In the genomic region with DNA sequence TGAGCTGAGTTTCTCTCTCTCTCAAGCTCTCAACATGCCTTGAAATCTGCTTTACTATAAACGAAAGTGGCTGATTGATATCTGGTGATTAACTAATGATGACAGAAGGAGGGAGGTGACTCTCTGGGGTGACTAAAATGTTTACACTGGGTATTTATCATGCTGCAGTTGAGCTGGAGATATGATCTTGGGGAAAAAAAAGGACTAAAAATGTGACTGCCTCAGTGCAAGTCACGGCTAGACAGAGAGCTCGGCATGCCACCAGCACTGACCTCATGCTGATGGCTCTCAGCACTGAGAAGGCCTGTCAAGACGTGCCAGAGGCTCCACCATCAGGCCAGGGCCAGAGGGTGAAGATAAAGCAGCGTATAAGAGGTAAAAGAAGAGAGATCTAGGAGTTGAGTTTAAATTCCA, we compare ENCODE assay signal across 1 cellular context.
TF ChIP-seq lines count a peak whose summit lies in the region.

No MANE protein-coding gene starts in this region.

TF ChIP-seq in HEK293, 187 proteins besides CTCF, POLR2A, EP300 and RAD21 (continued from another document and continues in another):
- TF ChIP-seq, protein P1, sequence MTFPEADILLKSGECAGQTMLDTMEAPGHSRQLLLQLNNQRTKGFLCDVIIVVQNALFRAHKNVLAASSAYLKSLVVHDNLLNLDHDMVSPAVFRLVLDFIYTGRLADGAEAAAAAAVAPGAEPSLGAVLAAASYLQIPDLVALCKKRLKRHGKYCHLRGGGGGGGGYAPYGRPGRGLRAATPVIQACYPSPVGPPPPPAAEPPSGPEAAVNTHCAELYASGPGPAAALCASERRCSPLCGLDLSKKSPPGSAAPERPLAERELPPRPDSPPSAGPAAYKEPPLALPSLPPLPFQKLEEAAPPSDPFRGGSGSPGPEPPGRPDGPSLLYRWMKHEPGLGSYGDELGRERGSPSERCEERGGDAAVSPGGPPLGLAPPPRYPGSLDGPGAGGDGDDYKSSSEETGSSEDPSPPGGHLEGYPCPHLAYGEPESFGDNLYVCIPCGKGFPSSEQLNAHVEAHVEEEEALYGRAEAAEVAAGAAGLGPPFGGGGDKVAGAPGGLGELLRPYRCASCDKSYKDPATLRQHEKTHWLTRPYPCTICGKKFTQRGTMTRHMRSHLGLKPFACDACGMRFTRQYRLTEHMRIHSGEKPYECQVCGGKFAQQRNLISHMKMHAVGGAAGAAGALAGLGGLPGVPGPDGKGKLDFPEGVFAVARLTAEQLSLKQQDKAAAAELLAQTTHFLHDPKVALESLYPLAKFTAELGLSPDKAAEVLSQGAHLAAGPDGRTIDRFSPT (tag by site-specific recombination; IDR thresholded peaks at IDR 0.05) = peak; percentile 80
- peak; percentile 86 for TF ChIP-seq ZSCAN30 (tag by site-specific recombination; IDR thresholded peaks at IDR 0.05)
- TF ChIP-seq, protein P2, sequence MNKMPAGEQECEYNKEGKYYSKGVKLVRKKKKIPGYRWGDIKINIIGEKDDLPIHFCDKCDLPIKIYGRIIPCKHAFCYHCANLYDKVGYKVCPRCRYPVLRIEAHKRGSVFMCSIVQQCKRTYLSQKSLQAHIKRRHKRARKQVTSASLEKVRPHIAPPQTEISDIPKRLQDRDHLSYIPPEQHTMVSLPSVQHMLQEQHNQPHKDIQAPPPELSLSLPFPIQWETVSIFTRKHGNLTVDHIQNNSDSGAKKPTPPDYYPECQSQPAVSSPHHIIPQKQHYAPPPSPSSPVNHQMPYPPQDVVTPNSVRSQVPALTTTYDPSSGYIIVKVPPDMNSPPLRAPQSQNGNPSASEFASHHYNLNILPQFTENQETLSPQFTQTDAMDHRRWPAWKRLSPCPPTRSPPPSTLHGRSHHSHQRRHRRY (tag by site-specific recombination; IDR thresholded peaks at IDR 0.05) = no peak
- 0 out of 2 replicates have a peak, but pooled peaks have one; percentile 44 for TF ChIP-seq ZNF10 (tag by site-specific recombination; IDR thresholded peaks at IDR 0.05)
- TF ChIP-seq ZNF350 (tag by site-specific recombination; IDR thresholded peaks at IDR 0.05) = no peak
- TF ChIP-seq, protein P3, sequence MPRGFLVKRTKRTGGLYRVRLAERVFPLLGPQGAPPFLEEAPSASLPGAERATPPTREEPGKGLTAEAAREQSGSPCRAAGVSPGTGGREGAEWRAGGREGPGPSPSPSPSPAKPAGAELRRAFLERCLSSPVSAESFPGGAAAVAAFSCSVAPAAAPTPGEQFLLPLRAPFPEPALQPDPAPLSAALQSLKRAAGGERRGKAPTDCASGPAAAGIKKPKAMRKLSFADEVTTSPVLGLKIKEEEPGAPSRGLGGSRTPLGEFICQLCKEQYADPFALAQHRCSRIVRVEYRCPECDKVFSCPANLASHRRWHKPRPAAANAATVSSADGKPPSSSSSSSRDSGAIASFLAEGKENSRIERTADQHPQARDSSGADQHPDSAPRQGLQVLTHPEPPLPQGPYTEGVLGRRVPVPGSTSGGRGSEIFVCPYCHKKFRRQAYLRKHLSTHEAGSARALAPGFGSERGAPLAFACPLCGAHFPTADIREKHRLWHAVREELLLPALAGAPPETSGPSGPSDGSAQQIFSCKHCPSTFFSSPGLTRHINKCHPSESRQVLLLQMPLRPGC (tag by site-specific recombination; IDR thresholded peaks at IDR 0.05) = peak; percentile 94
- no peak for TF ChIP-seq ZNF791 (tag by site-specific recombination; IDR thresholded peaks at IDR 0.05)
- TF ChIP-seq ZNF585B (tag by site-specific recombination; IDR thresholded peaks at IDR 0.05) = no peak
- TF ChIP-seq ZNF555 (tag by site-specific recombination; conservative IDR thresholded peaks at IDR 0.05) = no peak
- TF ChIP-seq ZNF266 (tag by site-specific recombination; IDR thresholded peaks at IDR 0.05; ENCODE audit: low read depth) = no peak
- TF ChIP-seq ZSCAN23 (tag by site-specific recombination; IDR thresholded peaks at IDR 0.05) = no peak
- TF ChIP-seq ZNF660 (tag by site-specific recombination; IDR thresholded peaks at IDR 0.05) = peak; percentile 94
- no peak for TF ChIP-seq ZBTB48 (tag by site-specific recombination; IDR thresholded peaks at IDR 0.05)
- no peak for TF ChIP-seq ZNF670 (tag by site-specific recombination; IDR thresholded peaks at IDR 0.05; ENCODE audit: low read depth)
- TF ChIP-seq OSR2 (tag by site-specific recombination; IDR thresholded peaks at IDR 0.05) = peak; percentile 86
- TF ChIP-seq HOXA7 (CRISPR knock-in tag; IDR thresholded peaks at IDR 0.05; ENCODE audit: borderline replicate concordance) = no peak
- TF ChIP-seq IKZF3 (tag by site-specific recombination; IDR thresholded peaks at IDR 0.05) = peak; percentile 65
- TF ChIP-seq ZNF777 (tag by site-specific recombination; IDR thresholded peaks at IDR 0.05; ENCODE audit: borderline replicate concordance) = no peak
- no peak for TF ChIP-seq ZNF529 (tag by site-specific recombination; IDR thresholded peaks at IDR 0.05; ENCODE audit: insufficient replicate concordance)
- TF ChIP-seq ZNF23 (tag by site-specific recombination; IDR thresholded peaks at IDR 0.05; ENCODE audit: borderline replicate concordance) = no peak
- no peak for TF ChIP-seq YY2 (tag by site-specific recombination; IDR thresholded peaks at IDR 0.05)
- TF ChIP-seq, protein P4, sequence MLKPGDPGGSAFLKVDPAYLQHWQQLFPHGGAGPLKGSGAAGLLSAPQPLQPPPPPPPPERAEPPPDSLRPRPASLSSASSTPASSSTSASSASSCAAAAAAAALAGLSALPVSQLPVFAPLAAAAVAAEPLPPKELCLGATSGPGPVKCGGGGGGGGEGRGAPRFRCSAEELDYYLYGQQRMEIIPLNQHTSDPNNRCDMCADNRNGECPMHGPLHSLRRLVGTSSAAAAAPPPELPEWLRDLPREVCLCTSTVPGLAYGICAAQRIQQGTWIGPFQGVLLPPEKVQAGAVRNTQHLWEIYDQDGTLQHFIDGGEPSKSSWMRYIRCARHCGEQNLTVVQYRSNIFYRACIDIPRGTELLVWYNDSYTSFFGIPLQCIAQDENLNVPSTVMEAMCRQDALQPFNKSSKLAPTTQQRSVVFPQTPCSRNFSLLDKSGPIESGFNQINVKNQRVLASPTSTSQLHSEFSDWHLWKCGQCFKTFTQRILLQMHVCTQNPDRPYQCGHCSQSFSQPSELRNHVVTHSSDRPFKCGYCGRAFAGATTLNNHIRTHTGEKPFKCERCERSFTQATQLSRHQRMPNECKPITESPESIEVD (tag by site-specific recombination; IDR thresholded peaks at IDR 0.05) = peak; percentile 93
- TF ChIP-seq ZNF292 (tag by site-specific recombination; IDR thresholded peaks at IDR 0.05; ENCODE audit: borderline replicate concordance, low read depth) = no peak
- no peak for TF ChIP-seq ZNF596 (tag by site-specific recombination; IDR thresholded peaks at IDR 0.05)
- TF ChIP-seq, protein P5, sequence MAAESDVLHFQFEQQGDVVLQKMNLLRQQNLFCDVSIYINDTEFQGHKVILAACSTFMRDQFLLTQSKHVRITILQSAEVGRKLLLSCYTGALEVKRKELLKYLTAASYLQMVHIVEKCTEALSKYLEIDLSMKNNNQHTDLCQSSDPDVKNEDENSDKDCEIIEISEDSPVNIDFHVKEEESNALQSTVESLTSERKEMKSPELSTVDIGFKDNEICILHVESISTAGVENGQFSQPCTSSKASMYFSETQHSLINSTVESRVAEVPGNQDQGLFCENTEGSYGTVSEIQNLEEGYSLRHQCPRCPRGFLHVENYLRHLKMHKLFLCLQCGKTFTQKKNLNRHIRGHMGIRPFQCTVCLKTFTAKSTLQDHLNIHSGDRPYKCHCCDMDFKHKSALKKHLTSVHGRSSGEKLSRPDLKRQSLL (tag by site-specific recombination; IDR thresholded peaks at IDR 0.05) = no peak; the same call in 1 of the 2 replicates
- TF ChIP-seq ZNF155 (tag by site-specific recombination; IDR thresholded peaks at IDR 0.05) = no peak
- TF ChIP-seq, protein P6, sequence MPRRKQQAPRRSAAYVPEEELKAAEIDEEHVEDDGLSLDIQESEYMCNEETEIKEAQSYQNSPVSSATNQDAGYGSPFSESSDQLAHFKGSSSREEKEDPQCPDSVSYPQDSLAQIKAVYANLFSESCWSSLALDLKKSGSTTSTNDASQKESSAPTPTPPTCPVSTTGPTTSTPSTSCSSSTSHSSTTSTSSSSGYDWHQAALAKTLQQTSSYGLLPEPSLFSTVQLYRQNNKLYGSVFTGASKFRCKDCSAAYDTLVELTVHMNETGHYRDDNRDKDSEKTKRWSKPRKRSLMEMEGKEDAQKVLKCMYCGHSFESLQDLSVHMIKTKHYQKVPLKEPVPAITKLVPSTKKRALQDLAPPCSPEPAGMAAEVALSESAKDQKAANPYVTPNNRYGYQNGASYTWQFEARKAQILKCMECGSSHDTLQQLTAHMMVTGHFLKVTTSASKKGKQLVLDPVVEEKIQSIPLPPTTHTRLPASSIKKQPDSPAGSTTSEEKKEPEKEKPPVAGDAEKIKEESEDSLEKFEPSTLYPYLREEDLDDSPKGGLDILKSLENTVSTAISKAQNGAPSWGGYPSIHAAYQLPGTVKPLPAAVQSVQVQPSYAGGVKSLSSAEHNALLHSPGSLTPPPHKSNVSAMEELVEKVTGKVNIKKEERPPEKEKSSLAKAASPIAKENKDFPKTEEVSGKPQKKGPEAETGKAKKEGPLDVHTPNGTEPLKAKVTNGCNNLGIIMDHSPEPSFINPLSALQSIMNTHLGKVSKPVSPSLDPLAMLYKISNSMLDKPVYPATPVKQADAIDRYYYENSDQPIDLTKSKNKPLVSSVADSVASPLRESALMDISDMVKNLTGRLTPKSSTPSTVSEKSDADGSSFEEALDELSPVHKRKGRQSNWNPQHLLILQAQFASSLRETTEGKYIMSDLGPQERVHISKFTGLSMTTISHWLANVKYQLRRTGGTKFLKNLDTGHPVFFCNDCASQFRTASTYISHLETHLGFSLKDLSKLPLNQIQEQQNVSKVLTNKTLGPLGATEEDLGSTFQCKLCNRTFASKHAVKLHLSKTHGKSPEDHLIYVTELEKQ (tag by site-specific recombination; IDR thresholded peaks at IDR 0.05; ENCODE audit: borderline replicate concordance) = peak; percentile 83; the same call in 1 of the 2 replicates
- no peak for TF ChIP-seq ZBTB1 (tag by site-specific recombination; IDR thresholded peaks at IDR 0.05)
- no peak for TF ChIP-seq ZNF223 (tag by site-specific recombination; IDR thresholded peaks at IDR 0.05)
- TF ChIP-seq KLF7 (tag by site-specific recombination; IDR thresholded peaks at IDR 0.05; ENCODE audit: borderline replicate concordance) = no peak
- TF ChIP-seq ZNF354C (tag by site-specific recombination; IDR thresholded peaks at IDR 0.05; ENCODE audit: borderline replicate concordance, low read depth) = no peak
- TF ChIP-seq, protein P7, sequence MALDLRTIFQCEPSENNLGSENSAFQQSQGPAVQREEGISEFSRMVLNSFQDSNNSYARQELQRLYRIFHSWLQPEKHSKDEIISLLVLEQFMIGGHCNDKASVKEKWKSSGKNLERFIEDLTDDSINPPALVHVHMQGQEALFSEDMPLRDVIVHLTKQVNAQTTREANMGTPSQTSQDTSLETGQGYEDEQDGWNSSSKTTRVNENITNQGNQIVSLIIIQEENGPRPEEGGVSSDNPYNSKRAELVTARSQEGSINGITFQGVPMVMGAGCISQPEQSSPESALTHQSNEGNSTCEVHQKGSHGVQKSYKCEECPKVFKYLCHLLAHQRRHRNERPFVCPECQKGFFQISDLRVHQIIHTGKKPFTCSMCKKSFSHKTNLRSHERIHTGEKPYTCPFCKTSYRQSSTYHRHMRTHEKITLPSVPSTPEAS (tag by site-specific recombination; IDR thresholded peaks at IDR 0.05) = no peak
- TF ChIP-seq HOXC10 (CRISPR knock-in tag; IDR thresholded peaks at IDR 0.05) = no peak
- TF ChIP-seq, protein P8, sequence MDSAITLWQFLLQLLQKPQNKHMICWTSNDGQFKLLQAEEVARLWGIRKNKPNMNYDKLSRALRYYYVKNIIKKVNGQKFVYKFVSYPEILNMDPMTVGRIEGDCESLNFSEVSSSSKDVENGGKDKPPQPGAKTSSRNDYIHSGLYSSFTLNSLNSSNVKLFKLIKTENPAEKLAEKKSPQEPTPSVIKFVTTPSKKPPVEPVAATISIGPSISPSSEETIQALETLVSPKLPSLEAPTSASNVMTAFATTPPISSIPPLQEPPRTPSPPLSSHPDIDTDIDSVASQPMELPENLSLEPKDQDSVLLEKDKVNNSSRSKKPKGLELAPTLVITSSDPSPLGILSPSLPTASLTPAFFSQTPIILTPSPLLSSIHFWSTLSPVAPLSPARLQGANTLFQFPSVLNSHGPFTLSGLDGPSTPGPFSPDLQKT (IDR thresholded peaks at IDR 0.05; ENCODE audit: borderline replicate concordance, low read depth, low read length) = no peak
- peak; percentile 98 for TF ChIP-seq ZEB2 (tag by site-specific recombination; IDR thresholded peaks at IDR 0.05)
- TF ChIP-seq ZNF677 (tag by site-specific recombination; IDR thresholded peaks at IDR 0.05) = no peak
- TF ChIP-seq, protein P9, sequence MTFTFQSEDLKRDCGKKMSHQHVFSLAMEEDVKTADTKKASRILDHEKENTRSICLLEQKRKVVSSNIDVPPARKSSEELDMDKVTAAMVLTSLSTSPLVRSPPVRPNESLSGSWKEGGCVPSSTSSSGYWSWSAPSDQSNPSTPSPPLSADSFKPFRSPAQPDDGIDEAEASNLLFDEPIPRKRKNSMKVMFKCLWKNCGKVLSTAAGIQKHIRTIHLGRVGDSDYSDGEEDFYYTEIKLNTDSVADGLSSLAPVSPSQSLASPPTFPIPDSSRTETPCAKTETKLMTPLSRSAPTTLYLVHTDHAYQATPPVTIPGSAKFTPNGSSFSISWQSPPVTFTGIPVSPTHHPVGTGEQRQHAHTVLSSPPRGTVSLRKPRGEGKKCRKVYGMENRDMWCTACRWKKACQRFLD (tag by site-specific recombination; IDR thresholded peaks at IDR 0.05) = no peak
- TF ChIP-seq, protein P10, sequence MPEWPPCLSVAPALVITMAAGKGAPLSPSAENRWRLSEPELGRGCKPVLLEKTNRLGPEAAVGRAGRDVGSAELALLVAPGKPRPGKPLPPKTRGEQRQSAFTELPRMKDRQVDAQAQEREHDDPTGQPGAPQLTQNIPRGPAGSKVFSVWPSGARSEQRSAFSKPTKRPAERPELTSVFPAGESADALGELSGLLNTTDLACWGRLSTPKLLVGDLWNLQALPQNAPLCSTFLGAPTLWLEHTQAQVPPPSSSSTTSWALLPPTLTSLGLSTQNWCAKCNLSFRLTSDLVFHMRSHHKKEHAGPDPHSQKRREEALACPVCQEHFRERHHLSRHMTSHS (tag by site-specific recombination; IDR thresholded peaks at IDR 0.05) = 0 out of 2 replicates have a peak, but pooled peaks have one; percentile 55
- no peak for TF ChIP-seq ZNF76 (tag by site-specific recombination; IDR thresholded peaks at IDR 0.05; ENCODE audit: borderline replicate concordance, low read depth)
- TF ChIP-seq ZIC2 (tag by site-specific recombination; IDR thresholded peaks at IDR 0.05) = peak; percentile 70
- TF ChIP-seq, protein P11, sequence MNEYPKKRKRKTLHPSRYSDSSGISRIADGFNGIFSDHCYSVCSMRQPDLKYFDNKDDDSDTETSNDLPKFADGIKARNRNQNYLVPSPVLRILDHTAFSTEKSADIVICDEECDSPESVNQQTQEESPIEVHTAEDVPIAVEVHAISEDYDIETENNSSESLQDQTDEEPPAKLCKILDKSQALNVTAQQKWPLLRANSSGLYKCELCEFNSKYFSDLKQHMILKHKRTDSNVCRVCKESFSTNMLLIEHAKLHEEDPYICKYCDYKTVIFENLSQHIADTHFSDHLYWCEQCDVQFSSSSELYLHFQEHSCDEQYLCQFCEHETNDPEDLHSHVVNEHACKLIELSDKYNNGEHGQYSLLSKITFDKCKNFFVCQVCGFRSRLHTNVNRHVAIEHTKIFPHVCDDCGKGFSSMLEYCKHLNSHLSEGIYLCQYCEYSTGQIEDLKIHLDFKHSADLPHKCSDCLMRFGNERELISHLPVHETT (tag by site-specific recombination; IDR thresholded peaks at IDR 0.05) = peak; percentile 80; the same call in 1 of the 2 replicates
- no peak for TF ChIP-seq ZXDB (tag by site-specific recombination; IDR thresholded peaks at IDR 0.05)
